ENCODE assay signal across 24 cellular contexts in the genomic region with DNA sequence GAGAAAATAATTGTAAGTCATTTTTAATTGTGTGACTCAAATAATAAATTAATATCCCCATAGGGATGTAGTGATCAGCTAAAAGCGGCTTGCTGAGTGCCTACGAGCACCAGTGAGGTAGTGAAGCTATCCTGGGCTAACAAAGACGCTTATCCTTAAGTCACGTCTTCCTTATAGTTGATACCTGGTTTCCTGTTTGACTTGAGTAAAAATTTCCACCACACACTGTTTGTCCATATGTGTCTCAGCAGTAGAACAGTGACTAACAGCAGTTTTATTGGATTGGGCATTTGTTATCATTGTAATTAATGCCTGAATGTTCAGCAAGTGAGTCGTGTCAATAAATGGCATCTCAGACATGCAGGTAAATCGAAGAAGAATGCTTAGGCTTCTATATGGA.
"Had no signal": no experiment of that assay in that cellular context is flagged by ENCODE, and none has a peak within 500 bp of the region (broad histone marks: within the 10 kb centered on the region; RNA-seq: fewer than 3 reads in every experiment).

No MANE protein-coding gene starts in this region.

- H3K4me3 ChIP-seq: gastrocnemius medialis, left ventricle myocardium inferior, stomach, thyroid gland, upper lobe of right lung had no signal

- H3K9me3 Mint-ChIP-seq: activated naive CD8-positive, alpha-beta T cell treated with anti-CD3 and anti-CD28 coated beads, Interleukin-2, amount 50 U/mL, for 24 hours; activated T-helper 2 cell treated with anti-CD3 and anti-CD28 coated beads, Interferon-gamma antibody, Interleukin-2, Interleukin-4, amounts not matched to agents 10 μg/mL and 5 μg/mL and 100 μg/mL, durations not matched to agents 14 hours and 24 hours and 36 hours; stimulated activated naive B cell treated with anti-CD40 and anti-IgM and Interleukin-4, amounts not matched to agents 10 μg/mL and 1 μg/mL and 100 μg/mL, for 72 hours had no signal

- H3K4me1 ChIP-seq: gastrocnemius medialis, left ventricle myocardium inferior, thyroid gland, upper lobe of right lung had no signal

- H3K36me3 ChIP-seq: gastrocnemius medialis, left ventricle myocardium inferior, stomach, thyroid gland, upper lobe of right lung had no signal

- H3K27me3 ChIP-seq: gastrocnemius medialis, stomach, thyroid gland, upper lobe of right lung had no signal

- ATAC-seq: activated CD4-positive, alpha-beta T cell treated with anti-CD3 and anti-CD28 coated beads for 36 hours; activated CD8-positive, alpha-beta memory T cell treated with anti-CD3 and anti-CD28 coated beads, Interleukin-2, amount 10 ng/mL, durations not matched to agents 7 days and 5 days; activated CD8-positive, alpha-beta T cell treated with anti-CD3 and anti-CD28 coated beads, Interleukin-2, amount 10 ng/mL, durations not matched to agents 7 days and 5 days; activated naive CD8-positive, alpha-beta T cell treated with anti-CD3 and anti-CD28 coated beads, Interleukin-2, amount 50 U/mL, for 24 hours; gastrocnemius medialis; right cardiac atrium; stimulated activated naive B cell treated with anti-CD40 and anti-IgM and Interleukin-4, amounts not matched to agents 10 μg/mL and 1 μg/mL and 100 μg/mL, for 72 hours; upper lobe of right lung had no signal

- DNase-seq: activated CD4-positive, alpha-beta T cell treated with anti-CD3 and anti-CD28 coated beads for 36 hours; activated CD4-positive, CD25-positive, alpha-beta regulatory T cell; activated CD8-positive, alpha-beta memory T cell treated with anti-CD3 and anti-CD28 coated beads, Interleukin-2, amount 10 ng/mL, durations not matched to agents 7 days and 5 days; activated CD8-positive, alpha-beta T cell treated with anti-CD3 and anti-CD28 coated beads, Interleukin-2, amount 10 ng/mL, durations not matched to agents 7 days and 5 days; activated naive CD8-positive, alpha-beta T cell treated with anti-CD3 and anti-CD28 coated beads, Interleukin-2, amount 50 U/mL, for 24 hours; activated T-cell treated with anti-CD3 and anti-CD28 coated beads, Interleukin-2, amount 50 U/mL, for 48 hours; amygdala; central memory CD4-positive, alpha-beta T cell; dermis blood vessel endothelial cell; effector CD4-positive, alpha-beta T cell; gastrocnemius medialis; glutamatergic neuron; left ventricle myocardium inferior; posterior cingulate gyrus; right cardiac atrium; stimulated activated CD4-positive, alpha-beta T cell treated with anti-CD3 and anti-CD28 coated beads, Interleukin-15, amount 100 ng/mL, for 24 hours; stimulated activated CD4-positive, alpha-beta T cell treated with anti-CD3 and anti-CD28 coated beads, Interleukin-2, amount 100 ng/mL, for 24 hours; stimulated activated naive B cell treated with anti-CD40 and anti-IgM and Interleukin-4, amounts not matched to agents 10 μg/mL and 1 μg/mL and 100 μg/mL, for 72 hours; stomach; thyroid gland; upper lobe of right lung had no signal

- H3K27ac Mint-ChIP-seq: activated CD4-positive, alpha-beta T cell treated with anti-CD3 and anti-CD28 coated beads for 36 hours; activated CD8-positive, alpha-beta memory T cell treated with anti-CD3 and anti-CD28 coated beads, Interleukin-2, amount 10 ng/mL, durations not matched to agents 7 days and 5 days; activated CD8-positive, alpha-beta T cell treated with anti-CD3 and anti-CD28 coated beads, Interleukin-2, amount 10 ng/mL, durations not matched to agents 7 days and 5 days; activated naive CD4-positive, alpha-beta T cell treated with anti-CD3 and anti-CD28 coated beads, Interleukin-2, amount 50 U/mL, for 24 hours; activated naive CD8-positive, alpha-beta T cell treated with anti-CD3 and anti-CD28 coated beads, Interleukin-2, amount 50 U/mL, for 24 hours; activated T-helper 2 cell treated with anti-CD3 and anti-CD28 coated beads, Interferon-gamma antibody, Interleukin-2, Interleukin-4, amounts not matched to agents 10 μg/mL and 5 μg/mL and 100 μg/mL, durations not matched to agents 14 hours and 24 hours and 36 hours; nephron; stimulated activated naive B cell treated with anti-CD40 and anti-IgM and Interleukin-4, amounts not matched to agents 10 μg/mL and 1 μg/mL and 100 μg/mL, for 72 hours had no signal

- H3K36me3 Mint-ChIP-seq: activated CD8-positive, alpha-beta memory T cell treated with anti-CD3 and anti-CD28 coated beads, Interleukin-2, amount 10 ng/mL, durations not matched to agents 7 days and 5 days; activated naive CD4-positive, alpha-beta T cell treated with anti-CD3 and anti-CD28 coated beads, Interleukin-2, amount 50 U/mL, for 24 hours; stimulated activated naive B cell treated with anti-CD40 and anti-IgM and Interleukin-4, amounts not matched to agents 10 μg/mL and 1 μg/mL and 100 μg/mL, for 72 hours had no signal

- H3K27ac ChIP-seq: gastrocnemius medialis, left ventricle myocardium inferior, stomach, thyroid gland, upper lobe of right lung had no signal

- H3K4me3 Mint-ChIP-seq: activated CD4-positive, alpha-beta T cell treated with anti-CD3 and anti-CD28 coated beads for 36 hours; activated CD8-positive, alpha-beta memory T cell treated with anti-CD3 and anti-CD28 coated beads, Interleukin-2, amount 10 ng/mL, durations not matched to agents 7 days and 5 days; activated CD8-positive, alpha-beta T cell treated with anti-CD3 and anti-CD28 coated beads, Interleukin-2, amount 10 ng/mL, durations not matched to agents 7 days and 5 days; activated naive CD4-positive, alpha-beta T cell treated with anti-CD3 and anti-CD28 coated beads, Interleukin-2, amount 50 U/mL, for 24 hours; activated naive CD8-positive, alpha-beta T cell treated with anti-CD3 and anti-CD28 coated beads, Interleukin-2, amount 50 U/mL, for 24 hours; nephron; stimulated activated naive B cell treated with anti-CD40 and anti-IgM and Interleukin-4, amounts not matched to agents 10 μg/mL and 1 μg/mL and 100 μg/mL, for 72 hours had no signal

- H3K4me1 Mint-ChIP-seq: activated CD4-positive, alpha-beta T cell treated with anti-CD3 and anti-CD28 coated beads for 36 hours; activated CD8-positive, alpha-beta memory T cell treated with anti-CD3 and anti-CD28 coated beads, Interleukin-2, amount 10 ng/mL, durations not matched to agents 7 days and 5 days; activated naive CD8-positive, alpha-beta T cell treated with anti-CD3 and anti-CD28 coated beads, Interleukin-2, amount 50 U/mL, for 24 hours; nephron had no signal

- H3K9me3 ChIP-seq: gastrocnemius medialis, stomach, thyroid gland, upper lobe of right lung had no signal

- H3K27me3 Mint-ChIP-seq: activated CD4-positive, alpha-beta T cell treated with anti-CD3 and anti-CD28 coated beads for 36 hours; activated CD8-positive, alpha-beta memory T cell treated with anti-CD3 and anti-CD28 coated beads, Interleukin-2, amount 10 ng/mL, durations not matched to agents 7 days and 5 days; activated naive CD4-positive, alpha-beta T cell treated with anti-CD3 and anti-CD28 coated beads, Interleukin-2, amount 50 U/mL, for 24 hours; activated naive CD8-positive, alpha-beta T cell treated with anti-CD3 and anti-CD28 coated beads, Interleukin-2, amount 50 U/mL, for 24 hours; stimulated activated naive B cell treated with anti-CD40 and anti-IgM and Interleukin-4, amounts not matched to agents 10 μg/mL and 1 μg/mL and 100 μg/mL, for 72 hours had no signal
